In genomic region chr16:3468501-3468900, GRCh38 we compare ENCODE assay signal across 20 cellular contexts. TPM values are rescaled to one million over a fixed set of nuclear protein-coding genes. Genes with fewer than 3 reads are reported as not detected.
DNase-seq lines count a peak whose midpoint lies in the region; ATAC-seq, FAIRE-seq and TF ChIP-seq lines count a peak whose summit lies in the region.
"Had no signal": no experiment of that assay in that cellular context is flagged by ENCODE, and none has a peak within 500 bp of the region (broad histone marks: within the 10 kb centered on the region; RNA-seq: fewer than 3 reads in every experiment).

No MANE protein-coding gene starts in this region.

- intact Hi-C loops in Right ventricle myocardium superior (cut with DNase I) (no loop called here), right cardiac atrium (cut with DNase I) (no loop called here), kidney (cut with DNase I) (no loop called here)
- intact Hi-C loops in activated T-helper 2 cell treated with anti-CD3 and anti-CD28 coated beads, Interferon-gamma antibody, Interleukin-2, Interleukin-4, amounts not matched to agents 10 μg/mL and 5 μg/mL and 100 μg/mL, durations not matched to agents 14 hours and 24 hours and 36 hours (cut with micrococcal nuclease), result no loop called here

- no peak overlapping the region for H3K4me3 Mint-ChIP-seq in activated T-helper 2 cell treated with anti-CD3 and anti-CD28 coated beads, Interferon-gamma antibody, Interleukin-2, Interleukin-4, amounts not matched to agents 10 μg/mL and 5 μg/mL and 100 μg/mL, durations not matched to agents 14 hours and 24 hours and 36 hours (ENCODE audit: low read depth)
- H3K4me3 Mint-ChIP-seq in stimulated activated effector memory CD8-positive, alpha-beta T cell treated with anti-CD3 and anti-CD28 coated beads, Interleukin-12 subunit alpha, Interleukin-12 subunit beta, amount 100 ng/mL, for 72 hours, result no peak overlapping the region
- no peak overlapping the region for H3K4me3 Mint-ChIP-seq in chondrocyte (ENCODE audit: unreplicated experiment)
- H3K4me3 Mint-ChIP-seq: activated CD4-positive, alpha-beta T cell treated with anti-CD3 and anti-CD28 coated beads, Interleukin-2, amount 10 ng/mL, durations not matched to agents 7 days and 5 days; activated naive CD4-positive, alpha-beta T cell treated with anti-CD3 and anti-CD28 coated beads, Interleukin-2, amount 10 ng/mL, durations not matched to agents 7 days and 5 days had no signal

- H3K9ac ChIP-seq in kidney (ENCODE audit: low read length in 2 of 2), result no peak overlapping the region

- FAIRE-seq in kidney (lab: Jason Lieb, UNC), result no peak
- FAIRE-seq: astrocyte, TTC549 had no signal

- H3K9me3 Mint-ChIP-seq in activated T-helper 2 cell treated with anti-CD3 and anti-CD28 coated beads, Interferon-gamma antibody, Interleukin-2, Interleukin-4, amounts not matched to agents 10 μg/mL and 5 μg/mL and 100 μg/mL, durations not matched to agents 14 hours and 24 hours and 36 hours, result no peaks in the 10 kb centered on the region
- peaks cover 3% of the 10 kb centered on the region for H3K9me3 Mint-ChIP-seq in stimulated activated effector memory CD8-positive, alpha-beta T cell treated with anti-CD3 and anti-CD28 coated beads, Interleukin-12 subunit alpha, Interleukin-12 subunit beta, amount 100 ng/mL, for 72 hours
- H3K9me3 Mint-ChIP-seq in chondrocyte (ENCODE audit: low read depth), result no peaks in the 10 kb centered on the region
- H3K9me3 Mint-ChIP-seq: activated CD4-positive, alpha-beta T cell treated with anti-CD3 and anti-CD28 coated beads, Interleukin-2, amount 10 ng/mL, durations not matched to agents 7 days and 5 days; activated naive CD4-positive, alpha-beta T cell treated with anti-CD3 and anti-CD28 coated beads, Interleukin-2, amount 10 ng/mL, durations not matched to agents 7 days and 5 days had no signal

- 70% methylated on average over 15 of the region's 15 CpGs for WGBS in right cardiac atrium

- peaks cover 12% of the 10 kb centered on the region for H3K4me1 Mint-ChIP-seq in activated T-helper 2 cell treated with anti-CD3 and anti-CD28 coated beads, Interferon-gamma antibody, Interleukin-2, Interleukin-4, amounts not matched to agents 10 μg/mL and 5 μg/mL and 100 μg/mL, durations not matched to agents 14 hours and 24 hours and 36 hours (ENCODE audit: low read depth)
- H3K4me1 Mint-ChIP-seq in stimulated activated effector memory CD8-positive, alpha-beta T cell treated with anti-CD3 and anti-CD28 coated beads, Interleukin-12 subunit alpha, Interleukin-12 subunit beta, amount 100 ng/mL, for 72 hours, result peaks cover 51% of the 10 kb centered on the region
- peaks cover 24% of the 10 kb centered on the region for H3K4me1 Mint-ChIP-seq in chondrocyte (ENCODE audit: low read depth)

- H3K4me3 ChIP-seq in right cardiac atrium (ENCODE audit: low read length) (no peak overlapping the region), kidney (ENCODE audit: low read length in 2 of 2) (peak overlapping the region in 1 of 2 donors; percentile 15)
- H3K4me3 ChIP-seq: heart right ventricle had no signal

- peaks cover 9 to 16% of the 10 kb centered on the region in 2 donors for H3K36me3 ChIP-seq in kidney (ENCODE audit: control insufficient read depth in 1 of 2, insufficient read depth in 2 of 2, low read length in 2 of 2)

- ATAC-seq in Right ventricle myocardium superior (ENCODE audit: poor library complexity) (no peak), right cardiac atrium (no peak), HG02610 (IDR thresholded peaks at IDR 0.05; ENCODE audit: unreplicated experiment) (no peak)
- no peak for ATAC-seq in stimulated activated effector memory CD8-positive, alpha-beta T cell treated with anti-CD3 and anti-CD28 coated beads, Interleukin-12 subunit alpha, Interleukin-12 subunit beta, amount 100 ng/mL, for 72 hours
- ATAC-seq: heart right ventricle had no signal

- H3K36me3 Mint-ChIP-seq in activated T-helper 2 cell treated with anti-CD3 and anti-CD28 coated beads, Interferon-gamma antibody, Interleukin-2, Interleukin-4, amounts not matched to agents 10 μg/mL and 5 μg/mL and 100 μg/mL, durations not matched to agents 14 hours and 24 hours and 36 hours (ENCODE audit: low read depth), result peaks cover 44% of the 10 kb centered on the region
- peaks cover 24% of the 10 kb centered on the region for H3K36me3 Mint-ChIP-seq in stimulated activated effector memory CD8-positive, alpha-beta T cell treated with anti-CD3 and anti-CD28 coated beads, Interleukin-12 subunit alpha, Interleukin-12 subunit beta, amount 100 ng/mL, for 72 hours
- peaks cover 5% of the 10 kb centered on the region for H3K36me3 Mint-ChIP-seq in chondrocyte (ENCODE audit: low read depth)

- H3K4me1 ChIP-seq in right cardiac atrium (ENCODE audit: control insufficient read depth, insufficient read depth, low read length) (peaks cover 33% of the 10 kb centered on the region), kidney (ENCODE audit: control insufficient read depth in 1 of 2, insufficient read depth in 1 of 2, low read depth in 1 of 2, low read length in 2 of 2) (peaks cover 0 to 48% of the 10 kb centered on the region in 2 donors)

- DNase-seq in Right ventricle myocardium superior (peak; percentile 11), right cardiac atrium (no peak), kidney (peak; percentile 29), chondrocyte (ENCODE audit: low spot score) (no peak), HuH-7.5 (ENCODE audit: low spot score) (no peak)
- DNase-seq in activated T-helper 2 cell treated with anti-CD3 and anti-CD28 coated beads, Interferon-gamma antibody, Interleukin-2, Interleukin-4, amounts not matched to agents 10 μg/mL and 5 μg/mL and 100 μg/mL, durations not matched to agents 14 hours and 24 hours and 36 hours (ENCODE audit: low spot score), result no peak
- DNase-seq in stimulated activated effector memory CD8-positive, alpha-beta T cell treated with anti-CD3 and anti-CD28 coated beads, Interleukin-12 subunit alpha, Interleukin-12 subunit beta, amount 100 ng/mL, for 72 hours (ENCODE audit: low spot score in 2 of 2), result no peak
- DNase-seq: activated CD4-positive, alpha-beta T cell treated with anti-CD3 and anti-CD28 coated beads, Interleukin-2, amount 10 ng/mL, durations not matched to agents 7 days and 5 days; activated naive CD4-positive, alpha-beta T cell treated with anti-CD3 and anti-CD28 coated beads, Interleukin-2, amount 10 ng/mL, durations not matched to agents 7 days and 5 days; DMS79 treated with DMSO at 0.1 percent for 48 hours; heart right ventricle; NCI-H526 treated with DMSO at 0.1 percent for 48 hours; SW 1271 had no signal

- no peaks in the 10 kb centered on the region for H3K27me3 Mint-ChIP-seq in activated T-helper 2 cell treated with anti-CD3 and anti-CD28 coated beads, Interferon-gamma antibody, Interleukin-2, Interleukin-4, amounts not matched to agents 10 μg/mL and 5 μg/mL and 100 μg/mL, durations not matched to agents 14 hours and 24 hours and 36 hours (ENCODE audit: low read depth)
- H3K27me3 Mint-ChIP-seq in chondrocyte (ENCODE audit: low read depth), result no peaks in the 10 kb centered on the region
- H3K27me3 Mint-ChIP-seq: activated CD4-positive, alpha-beta T cell treated with anti-CD3 and anti-CD28 coated beads, Interleukin-2, amount 10 ng/mL, durations not matched to agents 7 days and 5 days; activated naive CD4-positive, alpha-beta T cell treated with anti-CD3 and anti-CD28 coated beads, Interleukin-2, amount 10 ng/mL, durations not matched to agents 7 days and 5 days had no signal

- H3K27me3 ChIP-seq in right cardiac atrium (ENCODE audit: control insufficient read depth, insufficient read depth), result no peaks in the 10 kb centered on the region
- H3K27me3 ChIP-seq: heart right ventricle had no signal

- peak overlapping the region; percentile 33 for H3K27ac Mint-ChIP-seq in activated T-helper 2 cell treated with anti-CD3 and anti-CD28 coated beads, Interferon-gamma antibody, Interleukin-2, Interleukin-4, amounts not matched to agents 10 μg/mL and 5 μg/mL and 100 μg/mL, durations not matched to agents 14 hours and 24 hours and 36 hours
- peak overlapping the region; percentile 88 for H3K27ac Mint-ChIP-seq in stimulated activated effector memory CD8-positive, alpha-beta T cell treated with anti-CD3 and anti-CD28 coated beads, Interleukin-12 subunit alpha, Interleukin-12 subunit beta, amount 100 ng/mL, for 72 hours
- no peak overlapping the region for H3K27ac Mint-ChIP-seq in chondrocyte (ENCODE audit: unreplicated experiment)
- H3K27ac Mint-ChIP-seq: activated naive CD4-positive, alpha-beta T cell treated with anti-CD3 and anti-CD28 coated beads, Interleukin-2, amount 10 ng/mL, durations not matched to agents 7 days and 5 days had no signal

- no peaks in the 10 kb centered on the region for H3K9me3 ChIP-seq in right cardiac atrium (ENCODE audit: control insufficient read depth, low read length)
- H3K9me3 ChIP-seq in kidney (ENCODE audit: control insufficient read depth in 1 of 2, low read length in 2 of 2), result no peaks in the 10 kb centered on the region
- H3K9me3 ChIP-seq: heart right ventricle had no signal

- no peak for TF ChIP-seq CTCF in kidney (IDR thresholded peaks at IDR 0.05; ENCODE audit: borderline replicate concordance, extremely low read depth, insufficient read depth)
- no peak for TF ChIP-seq CTCF in chondrocyte (IDR thresholded peaks at IDR 0.05)

- H3K27ac ChIP-seq in right cardiac atrium (ENCODE audit: low read length), result no peak overlapping the region
- no peak overlapping the region for H3K27ac ChIP-seq in kidney (ENCODE audit: low read depth in 2 of 2, low read length in 2 of 2)
- H3K27ac ChIP-seq: heart right ventricle had no signal

RNA-seq across cellular contexts. Expression of gene NAA60, which starts 25.0 kb away (rescaled TPM):
- 47.0 TPM for total RNA-seq in Right ventricle myocardium superior
- 10 to 100 TPM; 40.7 to 51.5 (median 46.0) TPM for total RNA-seq in right cardiac atrium
- polyA plus RNA-seq in right cardiac atrium, result 50.9 TPM
- 31.0 and 36.2 TPM in 2 replicates for total RNA-seq in activated T-helper 2 cell treated with anti-CD3 and anti-CD28 coated beads, Interferon-gamma antibody, Interleukin-2, Interleukin-4, amounts not matched to agents 10 μg/mL and 5 μg/mL and 100 μg/mL, durations not matched to agents 14 hours and 24 hours and 36 hours
- total RNA-seq in kidney, result 51.6 TPM
- polyA plus RNA-seq in kidney (ENCODE audit: insufficient read depth, low read depth, low replicate concordance), result 66.6 TPM
- total RNA-seq in chondrocyte, result 46.5 to 51.1 TPM (median 47.2 TPM) in 3 replicates

RNA-seq across cellular contexts. Expression of gene ZNF597, which starts 25.2 kb away (rescaled TPM):
- total RNA-seq in Right ventricle myocardium superior, result 1.5 TPM
- 1 to 10 TPM; 2.0 to 3.5 (median 2.2) TPM for total RNA-seq in right cardiac atrium
- polyA plus RNA-seq in right cardiac atrium, result 0.88 TPM
- total RNA-seq in activated T-helper 2 cell treated with anti-CD3 and anti-CD28 coated beads, Interferon-gamma antibody, Interleukin-2, Interleukin-4, amounts not matched to agents 10 μg/mL and 5 μg/mL and 100 μg/mL, durations not matched to agents 14 hours and 24 hours and 36 hours, result 1.8 and 1.9 TPM in 2 replicates
- total RNA-seq in kidney, result 3.4 TPM
- polyA plus RNA-seq in kidney (ENCODE audit: insufficient read depth, low read depth, low replicate concordance), result 0.99 TPM
- 2.0 to 2.7 TPM (median 2.5 TPM) in 3 replicates for total RNA-seq in chondrocyte

RNA-seq across cellular contexts. Expression of gene C16orf90, which starts 26.8 kb away (rescaled TPM):
- not detected for total RNA-seq in Right ventricle myocardium superior
- not detected for total RNA-seq in right cardiac atrium
- not detected for polyA plus RNA-seq in right cardiac atrium
- total RNA-seq in activated T-helper 2 cell treated with anti-CD3 and anti-CD28 coated beads, Interferon-gamma antibody, Interleukin-2, Interleukin-4, amounts not matched to agents 10 μg/mL and 5 μg/mL and 100 μg/mL, durations not matched to agents 14 hours and 24 hours and 36 hours, result not detected in 2 replicates
- total RNA-seq in kidney, result not detected
- not detected for polyA plus RNA-seq in kidney (ENCODE audit: insufficient read depth, low read depth, low replicate concordance)
- total RNA-seq in chondrocyte, result not detected in 3 replicates
- total RNA-seq: activated CD4-positive, alpha-beta T cell treated with anti-CD3 and anti-CD28 coated beads, Interleukin-2, amount 10 ng/mL, durations not matched to agents 7 days and 5 days; astrocyte; cerebellum; heart right ventricle; mesenteric fat pad; renal cortical epithelial cell; temporal lobe had no signal
- polyA plus RNA-seq: heart right ventricle had no signal

RNA-seq across cellular contexts. Expression of gene CLUAP1, which starts 32.3 kb away (rescaled TPM):
- 17.4 TPM for total RNA-seq in Right ventricle myocardium superior
- 10 to 100 TPM; 16.8 to 22.2 (median 18.6) TPM for total RNA-seq in right cardiac atrium
- polyA plus RNA-seq in right cardiac atrium, result 8.5 TPM
- total RNA-seq in activated T-helper 2 cell treated with anti-CD3 and anti-CD28 coated beads, Interferon-gamma antibody, Interleukin-2, Interleukin-4, amounts not matched to agents 10 μg/mL and 5 μg/mL and 100 μg/mL, durations not matched to agents 14 hours and 24 hours and 36 hours, result 13.7 and 19.9 TPM in 2 replicates
- 44.8 TPM for total RNA-seq in kidney
- 39.3 TPM for polyA plus RNA-seq in kidney (ENCODE audit: insufficient read depth, low read depth, low replicate concordance)
- 19.3 to 21.8 TPM (median 20.6 TPM) in 3 replicates for total RNA-seq in chondrocyte

Comparison
In these comparisons a context has a peak if more than half of its experiments do, and no peak if none do; other contexts are left out.
1. DNase-seq: peak in Right ventricle myocardium superior (single experiment) and kidney (single experiment); none in right cardiac atrium (0 of 3), activated T-helper 2 cell treated with anti-CD3 and anti-CD28 coated beads, Interferon-gamma antibody, Interleukin-2, Interleukin-4, amounts not matched to agents 10 μg/mL and 5 μg/mL and 100 μg/mL, durations not matched to agents 14 hours and 24 hours and 36 hours (single experiment), stimulated activated effector memory CD8-positive, alpha-beta T cell treated with anti-CD3 and anti-CD28 coated beads, Interleukin-12 subunit alpha, Interleukin-12 subunit beta, amount 100 ng/mL, for 72 hours (0 of 2), chondrocyte (single experiment) and HuH-7.5 (single experiment).